2 cellular contexts compared by ENCODE assay signal in genomic region chr15:83935774-83936173, GRCh38.
A peak's percentile ranks its signal among the peaks of the same experiment; 100 is the strongest.
TF ChIP-seq lines count a peak whose summit lies in the region.

No MANE protein-coding gene starts in this region.

TF ChIP-seq in IMR-90, 13 proteins besides CTCF, POLR2A, EP300 and RAD21 (continued from another document):
- TF ChIP-seq MAFK (IDR thresholded peaks at IDR 0.05; ENCODE audit: low read depth, low read length) = peak; percentile 97

TF ChIP-seq in H1, 55 proteins besides CTCF, POLR2A, EP300 and RAD21:
- TF ChIP-seq MAFK (IDR thresholded peaks at IDR 0.05; ENCODE audit: low read depth, low read length) (peak; percentile 88; the same call in 1 of the 2 replicates), E2F6 (IDR thresholded peaks at IDR 0.05) (no peak)
